In genomic region chr5:84092738-84093137, GRCh38 we compare ENCODE assay signal across 26 cellular contexts.
"Had no signal": no experiment of that assay in that cellular context is flagged by ENCODE, and none has a peak within 500 bp of the region (broad histone marks: within the 10 kb centered on the region; RNA-seq: fewer than 3 reads in every experiment).

No MANE protein-coding gene starts in this region.

- H3K27ac ChIP-seq: left ventricle myocardium inferior, pancreas, prostate gland, sigmoid colon, tibial nerve, uterus had no signal

- H3K9me3 ChIP-seq: left ventricle myocardium inferior, pancreas, prostate gland, tibial nerve, uterus had no signal

- H3K4me1 ChIP-seq: left ventricle myocardium inferior, pancreas, prostate gland, tibial nerve, uterus had no signal

- H3K27me3 ChIP-seq: pancreas, sigmoid colon, tibial nerve, uterus had no signal

- H3K36me3 ChIP-seq: left ventricle myocardium inferior, pancreas, prostate gland, sigmoid colon, tibial nerve, uterus had no signal

- DNase-seq: hypothalamus; immature natural killer cell; kidney; left ventricle myocardium inferior; mesendoderm; naive thymus-derived CD4-positive, alpha-beta T cell; nucleus accumbens; pancreas; posterior cingulate gyrus; retina; right cardiac atrium; sigmoid colon; stimulated activated CD4-positive, alpha-beta T cell treated with anti-CD3 and anti-CD28 coated beads, Interleukin-1b, Interleukin-23, amount 100 ng/mL, for 48 hours; stimulated activated CD4-positive, alpha-beta T cell treated with anti-CD3 and anti-CD28 coated beads, Interleukin-2, amount 100 ng/mL, for 48 hours; stimulated activated CD4-positive, alpha-beta T cell treated with anti-CD3 and anti-CD28 coated beads, Interleukin-4, amount 100 ng/mL, for 4 hours; stimulated activated CD8-positive, alpha-beta memory T cell treated with anti-CD3 and anti-CD28 coated beads, Interleukin-4, amount 100 ng/mL, for 48 hours; stimulated activated naive CD4-positive, alpha-beta T cell treated with Interleukin-2 at 50 U/mL for 16 hours; stimulated activated naive CD8-positive, alpha-beta T cell treated with anti-CD3 and anti-CD28 coated beads, Interleukin-15, amount 100 ng/mL, for 72 hours; substantia nigra; uterus had no signal

- H3K4me3 ChIP-seq: left ventricle myocardium inferior, lung, pancreas, prostate gland, sigmoid colon, smooth muscle cell, tibial nerve, uterus had no signal

- H3K4me2 ChIP-seq: smooth muscle cell had no signal

- ATAC-seq: naive thymus-derived CD4-positive, alpha-beta T cell; natural killer cell treated with Interleukin-12 subunit alpha and Interleukin-12 subunit beta and Interleukin-15 and Interleukin-18, amount 100 ng/mL, for 72 hours; pancreas; right cardiac atrium; stimulated activated memory B cell treated with anti-CD40 and anti-IgM and Interleukin-4, amounts not matched to agents 10 μg/mL and 1 μg/mL and 100 μg/mL, for 72 hours; stimulated activated naive CD8-positive, alpha-beta T cell treated with anti-CD3 and anti-CD28 coated beads, Interleukin-15, amount 100 ng/mL, for 72 hours had no signal
